ENCODE assay signal across 8 cellular contexts in the genomic region with DNA sequence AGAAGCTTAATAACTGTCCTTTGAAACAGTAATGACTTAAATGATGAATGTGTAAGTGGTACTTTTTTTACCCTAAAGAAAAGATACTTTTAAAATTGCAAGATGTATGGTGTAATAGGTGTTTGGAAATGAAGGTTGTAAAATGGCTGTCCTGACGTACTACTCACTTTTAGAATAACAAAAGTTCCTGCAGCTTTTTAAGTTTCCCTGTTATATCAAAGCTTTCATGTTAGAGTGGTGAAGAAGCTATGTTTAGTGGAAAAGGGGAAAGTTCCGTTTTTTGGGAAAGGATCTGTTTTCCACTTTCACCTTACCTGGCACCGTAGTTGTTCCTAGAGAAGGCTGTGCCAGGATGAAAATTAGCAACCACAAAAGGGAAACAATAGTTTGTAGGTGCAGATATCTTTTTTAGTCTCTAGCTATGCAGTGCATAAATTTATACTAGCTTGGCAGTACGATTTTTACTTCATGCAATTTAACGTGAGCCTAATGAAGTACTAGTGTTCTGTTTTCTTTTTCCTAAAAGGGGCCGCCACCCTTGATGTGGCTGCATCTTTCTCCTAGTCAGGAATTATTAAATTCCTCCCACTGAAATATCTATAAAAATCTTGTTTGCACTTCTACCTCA. TPM values are rescaled to one million over a fixed set of nuclear protein-coding genes. Genes with fewer than 3 reads are reported as not detected.
DNase-seq lines count a peak whose midpoint lies in the region; ATAC-seq and TF ChIP-seq lines count a peak whose summit lies in the region.

No MANE protein-coding gene starts in this region.

- no peaks in the 10 kb centered on the region for H3K9me3 ChIP-seq in naive thymus-derived CD4-positive, alpha-beta T cell (ENCODE audit: control insufficient read depth in 2 of 3, low read length in 3 of 3)

- no peak for ATAC-seq in naive thymus-derived CD4-positive, alpha-beta T cell

- H3K4me1 ChIP-seq in naive thymus-derived CD4-positive, alpha-beta T cell (ENCODE audit: control insufficient read depth in 2 of 2, insufficient read depth in 2 of 2, low read length in 2 of 2): peaks cover 6 to 21% of the 10 kb centered on the region in 2 donors

- POLR2A ChIA-PET in naive thymus-derived CD4-positive, alpha-beta T cell (lab: Charles Lee): interaction anchor here (1.6 to 2.3 kb wide), 2 partner anchors 24 to 32 kb away, joined by 5 to 16 read pairs; no protein-coding TSS in a partner anchor

- H3K9me3 Mint-ChIP-seq in naive thymus-derived CD4-positive, alpha-beta T cell: no peaks in the 10 kb centered on the region

- H3K27ac ChIP-seq in C4-2B: peak overlapping the region; percentile 97
- H3K27ac ChIP-seq in naive thymus-derived CD4-positive, alpha-beta T cell (ENCODE audit: low read depth, low read length): peak overlapping the region; percentile 93

- H3K36me3 ChIP-seq in naive thymus-derived CD4-positive, alpha-beta T cell (ENCODE audit: control insufficient read depth in 2 of 3, insufficient read depth in 3 of 3, low read length in 3 of 3): peaks cover 0 to 12% (median 0%) of the 10 kb centered on the region in 3 experiments

- H3K36me3 Mint-ChIP-seq in naive thymus-derived CD4-positive, alpha-beta T cell: no peaks in the 10 kb centered on the region

- H3K27ac Mint-ChIP-seq in naive thymus-derived CD4-positive, alpha-beta T cell: peak overlapping the region in 8 of 9 donors; percentile 90 to 98 (median 94)

- CTCF ChIA-PET in naive thymus-derived CD4-positive, alpha-beta T cell (lab: Charles Lee): interaction anchor here (0.6 to 3.6 kb wide), 5 partner anchors 29 to 207 kb away, joined by 3 to 29 read pairs (median 4); no protein-coding TSS in a partner anchor

- H3K4me3 Mint-ChIP-seq in naive thymus-derived CD4-positive, alpha-beta T cell: peak overlapping the region; percentile 90 to 100 (median 98)

- peaks cover 14 to 39% (median 29%) of the 10 kb centered on the region in 7 donors for H3K4me1 Mint-ChIP-seq in naive thymus-derived CD4-positive, alpha-beta T cell

- TF ChIP-seq CTCF in C4-2B (conservative IDR thresholded peaks at IDR 0.05): no peak
- no peak for TF ChIP-seq CTCF in LNCaP clone FGC (IDR thresholded peaks at IDR 0.05; ENCODE audit: control insufficient read depth, extremely low read depth, insufficient read depth)

- peak overlapping the region; percentile 75 for H3K4me3 ChIP-seq in LNCaP clone FGC (ENCODE audit: low read depth, low read length)
- peak overlapping the region; percentile 83 for H3K4me3 ChIP-seq in naive thymus-derived CD4-positive, alpha-beta T cell (ENCODE audit: low read length)

- DNase-seq in LNCaP clone FGC (ENCODE audit: low read depth): no peak
- peak; percentile 35 for DNase-seq in cerebellar cortex (ENCODE audit: low spot score)
- DNase-seq in naive thymus-derived CD4-positive, alpha-beta T cell: peak in 3 of 9 donors; percentile 11 to 12 (median 12)
- no peak for DNase-seq in AML-193 (lab: John Stamatoyannopoulos, UW)
- no peak for DNase-seq in SHP77 treated with DMSO at 0.1 percent for 48 hours (lab: John Stamatoyannopoulos, UW)
- no peak for DNase-seq in NCI-H1417 treated with DMSO at 0.1 percent for 48 hours (lab: John Stamatoyannopoulos, UW)
- DNase-seq in NCI-H2227 (lab: John Stamatoyannopoulos, UW; ENCODE audit: unreplicated experiment): no peak

- H3K27me3 Mint-ChIP-seq in naive thymus-derived CD4-positive, alpha-beta T cell: peaks cover 0 to 19% (median 8%) of the 10 kb centered on the region in 5 donors

- intact Hi-C loops in naive thymus-derived CD4-positive, alpha-beta T cell (cut with micrococcal nuclease): loop anchor here (1.0 to 10.0 kb wide), 9 partner anchors 65 to 680 kb away; a partner anchor contains a TSS

- H3K27me3 ChIP-seq in naive thymus-derived CD4-positive, alpha-beta T cell (ENCODE audit: control insufficient read depth in 2 of 2, insufficient read depth in 2 of 2, low read length in 2 of 2): no peaks in the 10 kb centered on the region

RNA-seq across cellular contexts. Expression of a gene that starts 1.3 kb away (rescaled TPM):
- 10 to 100 TPM; 52.8 to 96.3 (median 82.1) TPM for total RNA-seq in naive thymus-derived CD4-positive, alpha-beta T cell
- polyA plus RNA-seq in naive thymus-derived CD4-positive, alpha-beta T cell: 10 to 100 TPM; 60.9 to 74.4 TPM
